14 cellular contexts compared by ENCODE assay signal in the genomic region with DNA sequence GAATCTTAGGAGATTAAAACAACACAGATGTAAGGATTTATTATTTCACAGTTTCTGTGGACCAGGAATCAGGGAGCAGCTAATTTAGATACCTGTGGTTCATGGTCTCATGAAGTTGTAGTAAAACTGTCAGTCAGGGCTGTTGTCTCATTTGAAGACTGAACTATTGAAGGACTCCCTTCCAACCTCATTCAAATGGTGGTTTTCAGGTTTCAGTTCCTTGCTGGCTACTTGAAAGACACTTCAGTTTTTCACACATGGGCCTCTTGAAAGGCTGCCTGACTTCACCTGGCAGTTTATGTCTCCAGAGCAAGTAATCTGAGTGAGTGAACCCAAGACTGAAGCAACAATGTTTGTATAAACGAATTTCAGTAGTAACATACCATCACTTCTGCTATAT.
DNase-seq lines count a peak whose midpoint lies in the region; ATAC-seq and TF ChIP-seq lines count a peak whose summit lies in the region.
"Had no signal": no experiment of that assay in that cellular context is flagged by ENCODE, and none has a peak within 500 bp of the region (broad histone marks: within the 10 kb centered on the region; RNA-seq: fewer than 3 reads in every experiment).

No MANE protein-coding gene starts in this region.

- no peak overlapping the region for H2AFZ ChIP-seq in hepatocyte

- no peaks in the 10 kb centered on the region for H3K4me1 ChIP-seq in hepatocyte (ENCODE audit: insufficient read depth)
- H3K4me1 ChIP-seq: BLaER1 had no signal

- no peaks in the 10 kb centered on the region for H3K9me3 Mint-ChIP-seq in T-helper 2 cell treated with Interferon-gamma antibody and Interleukin-4, amounts not matched to agents 5 μg/mL and 100 μg/mL, for 36 hours

- H3K27me3 ChIP-seq in hepatocyte: no peaks in the 10 kb centered on the region
- H3K27me3 ChIP-seq: BLaER1, MG63 had no signal

- no peaks in the 10 kb centered on the region for H4K20me1 ChIP-seq in hepatocyte (ENCODE audit: insufficient read depth, poor library complexity, severe bottlenecking)
- H4K20me1 ChIP-seq: BLaER1 had no signal

- H3K9me2 ChIP-seq in hepatocyte (replicated peaks; ENCODE audit: insufficient read depth): no peaks in the 10 kb centered on the region

- no peaks in the 10 kb centered on the region for H3K27me3 Mint-ChIP-seq in T-helper 2 cell treated with Interferon-gamma antibody and Interleukin-4, amounts not matched to agents 5 μg/mL and 100 μg/mL, for 36 hours (ENCODE audit: low read depth)
- H3K27me3 Mint-ChIP-seq: activated CD4-positive, alpha-beta memory T cell treated with anti-CD3 and anti-CD28 coated beads for 36 hours; stimulated activated memory B cell treated with anti-CD40 and anti-IgM and Interleukin-4, amounts not matched to agents 10 μg/mL and 1 μg/mL and 100 μg/mL, for 72 hours had no signal

- no peak for TF ChIP-seq CTCF in hepatocyte (IDR thresholded peaks at IDR 0.05; ENCODE audit: poor library complexity)

- WGBS in hepatocyte (ENCODE audit: low lambda C conversion rate, missing lambda C conversion rate): 74% methylated on average over 1 of the region's 1 CpG

- H3K9me3 ChIP-seq in hepatocyte (ENCODE audit: low read depth): no peaks in the 10 kb centered on the region
- H3K9me3 ChIP-seq: BLaER1, MG63 had no signal

- H3K36me3 Mint-ChIP-seq in T-helper 2 cell treated with Interferon-gamma antibody and Interleukin-4, amounts not matched to agents 5 μg/mL and 100 μg/mL, for 36 hours (ENCODE audit: low read depth): no peaks in the 10 kb centered on the region
- H3K36me3 Mint-ChIP-seq: activated CD4-positive, alpha-beta memory T cell treated with anti-CD3 and anti-CD28 coated beads for 36 hours; activated naive CD4-positive, alpha-beta T cell treated with anti-CD3 and anti-CD28 coated beads, Interleukin-2, amount 50 U/mL, for 72 hours; stimulated activated memory B cell treated with anti-CD40 and anti-IgM and Interleukin-4, amounts not matched to agents 10 μg/mL and 1 μg/mL and 100 μg/mL, for 72 hours had no signal

- no peak overlapping the region for H3K4me3 Mint-ChIP-seq in T-helper 2 cell treated with Interferon-gamma antibody and Interleukin-4, amounts not matched to agents 5 μg/mL and 100 μg/mL, for 36 hours
- H3K4me3 Mint-ChIP-seq: activated CD4-positive, alpha-beta memory T cell treated with anti-CD3 and anti-CD28 coated beads for 36 hours; stimulated activated memory B cell treated with anti-CD40 and anti-IgM and Interleukin-4, amounts not matched to agents 10 μg/mL and 1 μg/mL and 100 μg/mL, for 72 hours had no signal

- H3K27ac ChIP-seq in hepatocyte: no peak overlapping the region
- H3K27ac ChIP-seq: BLaER1 had no signal

- no peak overlapping the region for H3K4me3 ChIP-seq in hepatocyte
- H3K4me3 ChIP-seq: BLaER1, lung, MG63 had no signal

- no peaks in the 10 kb centered on the region for H3K79me2 ChIP-seq in hepatocyte

- H3K36me3 ChIP-seq in hepatocyte (replicated peaks; ENCODE audit: insufficient read depth, low read depth): no peaks in the 10 kb centered on the region
- H3K36me3 ChIP-seq: BLaER1, MG63 had no signal

- peak; percentile 53 for ATAC-seq in GM18508 (IDR thresholded peaks at IDR 0.05; ENCODE audit: insufficient read depth, unreplicated experiment)
- peak; percentile 89 for ATAC-seq in GM21367 (IDR thresholded peaks at IDR 0.05; ENCODE audit: unreplicated experiment)
- ATAC-seq in HG02973 (IDR thresholded peaks at IDR 0.05; ENCODE audit: unreplicated experiment): peak; percentile 96
- no peak for ATAC-seq in GM19328 (IDR thresholded peaks at IDR 0.05; ENCODE audit: unreplicated experiment)
- ATAC-seq: activated naive CD4-positive, alpha-beta T cell treated with anti-CD3 and anti-CD28 coated beads, Interleukin-2, amount 50 U/mL, for 72 hours; stimulated activated memory B cell treated with anti-CD40 and anti-IgM and Interleukin-4, amounts not matched to agents 10 μg/mL and 1 μg/mL and 100 μg/mL, for 72 hours had no signal

- no peaks in the 10 kb centered on the region for H3K4me1 Mint-ChIP-seq in T-helper 2 cell treated with Interferon-gamma antibody and Interleukin-4, amounts not matched to agents 5 μg/mL and 100 μg/mL, for 36 hours (ENCODE audit: low read depth)
- H3K4me1 Mint-ChIP-seq: stimulated activated memory B cell treated with anti-CD40 and anti-IgM and Interleukin-4, amounts not matched to agents 10 μg/mL and 1 μg/mL and 100 μg/mL, for 72 hours had no signal

- H3K27ac Mint-ChIP-seq in T-helper 2 cell treated with Interferon-gamma antibody and Interleukin-4, amounts not matched to agents 5 μg/mL and 100 μg/mL, for 36 hours: no peak overlapping the region
- H3K27ac Mint-ChIP-seq: activated CD4-positive, alpha-beta memory T cell treated with anti-CD3 and anti-CD28 coated beads for 36 hours; activated naive CD4-positive, alpha-beta T cell treated with anti-CD3 and anti-CD28 coated beads, Interleukin-2, amount 50 U/mL, for 72 hours; stimulated activated memory B cell treated with anti-CD40 and anti-IgM and Interleukin-4, amounts not matched to agents 10 μg/mL and 1 μg/mL and 100 μg/mL, for 72 hours had no signal

- no peak overlapping the region for H3K4me2 ChIP-seq in hepatocyte
- H3K4me2 ChIP-seq: BLaER1 had no signal

- DNase-seq in MV-4-11 (lab: John Stamatoyannopoulos, UW): peak; percentile 51
- no peak for DNase-seq in hepatocyte (ENCODE audit: low spot score)
- no peak for DNase-seq in ecto neural progenitor cell (ENCODE audit: low spot score)
- DNase-seq in T-helper 2 cell treated with Interferon-gamma antibody and Interleukin-4, amounts not matched to agents 5 μg/mL and 100 μg/mL, for 36 hours (ENCODE audit: low spot score): no peak
- DNase-seq: activated CD4-positive, alpha-beta memory T cell treated with anti-CD3 and anti-CD28 coated beads for 36 hours; MG63 had no signal
